Comparison of ENCODE assay signal across 2 cellular contexts in the genomic region with DNA sequence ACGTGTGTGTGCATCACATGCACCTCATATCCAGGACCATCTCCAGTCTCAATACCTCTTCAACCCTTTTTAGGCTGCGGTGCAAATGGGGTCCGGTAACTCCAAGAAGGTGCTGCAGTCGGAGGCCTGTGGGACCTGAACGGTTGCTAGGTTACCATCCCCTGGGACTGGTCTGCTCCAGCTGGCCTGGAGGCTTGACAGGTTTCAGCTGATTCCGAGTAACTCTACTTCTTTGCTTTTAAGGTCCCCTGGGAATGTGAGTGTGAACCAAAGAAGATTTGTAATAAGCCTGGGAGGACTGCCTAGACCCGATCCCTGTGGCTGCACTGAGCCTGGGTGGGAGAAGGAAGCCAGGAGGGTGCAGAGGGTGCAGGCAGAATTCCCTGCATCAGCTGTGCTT.
TF ChIP-seq lines count a peak whose summit lies in the region.

No MANE protein-coding gene starts in this region.

TF ChIP-seq in SK-N-SH, 30 proteins besides CTCF, POLR2A, EP300 and RAD21 (continued from another document):
- TF ChIP-seq, protein P1, sequence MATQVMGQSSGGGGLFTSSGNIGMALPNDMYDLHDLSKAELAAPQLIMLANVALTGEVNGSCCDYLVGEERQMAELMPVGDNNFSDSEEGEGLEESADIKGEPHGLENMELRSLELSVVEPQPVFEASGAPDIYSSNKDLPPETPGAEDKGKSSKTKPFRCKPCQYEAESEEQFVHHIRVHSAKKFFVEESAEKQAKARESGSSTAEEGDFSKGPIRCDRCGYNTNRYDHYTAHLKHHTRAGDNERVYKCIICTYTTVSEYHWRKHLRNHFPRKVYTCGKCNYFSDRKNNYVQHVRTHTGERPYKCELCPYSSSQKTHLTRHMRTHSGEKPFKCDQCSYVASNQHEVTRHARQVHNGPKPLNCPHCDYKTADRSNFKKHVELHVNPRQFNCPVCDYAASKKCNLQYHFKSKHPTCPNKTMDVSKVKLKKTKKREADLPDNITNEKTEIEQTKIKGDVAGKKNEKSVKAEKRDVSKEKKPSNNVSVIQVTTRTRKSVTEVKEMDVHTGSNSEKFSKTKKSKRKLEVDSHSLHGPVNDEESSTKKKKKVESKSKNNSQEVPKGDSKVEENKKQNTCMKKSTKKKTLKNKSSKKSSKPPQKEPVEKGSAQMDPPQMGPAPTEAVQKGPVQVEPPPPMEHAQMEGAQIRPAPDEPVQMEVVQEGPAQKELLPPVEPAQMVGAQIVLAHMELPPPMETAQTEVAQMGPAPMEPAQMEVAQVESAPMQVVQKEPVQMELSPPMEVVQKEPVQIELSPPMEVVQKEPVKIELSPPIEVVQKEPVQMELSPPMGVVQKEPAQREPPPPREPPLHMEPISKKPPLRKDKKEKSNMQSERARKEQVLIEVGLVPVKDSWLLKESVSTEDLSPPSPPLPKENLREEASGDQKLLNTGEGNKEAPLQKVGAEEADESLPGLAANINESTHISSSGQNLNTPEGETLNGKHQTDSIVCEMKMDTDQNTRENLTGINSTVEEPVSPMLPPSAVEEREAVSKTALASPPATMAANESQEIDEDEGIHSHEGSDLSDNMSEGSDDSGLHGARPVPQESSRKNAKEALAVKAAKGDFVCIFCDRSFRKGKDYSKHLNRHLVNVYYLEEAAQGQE (IDR thresholded peaks at IDR 0.05; ENCODE audit: low read depth, low read length): no peak
- TF ChIP-seq, protein P2, sequence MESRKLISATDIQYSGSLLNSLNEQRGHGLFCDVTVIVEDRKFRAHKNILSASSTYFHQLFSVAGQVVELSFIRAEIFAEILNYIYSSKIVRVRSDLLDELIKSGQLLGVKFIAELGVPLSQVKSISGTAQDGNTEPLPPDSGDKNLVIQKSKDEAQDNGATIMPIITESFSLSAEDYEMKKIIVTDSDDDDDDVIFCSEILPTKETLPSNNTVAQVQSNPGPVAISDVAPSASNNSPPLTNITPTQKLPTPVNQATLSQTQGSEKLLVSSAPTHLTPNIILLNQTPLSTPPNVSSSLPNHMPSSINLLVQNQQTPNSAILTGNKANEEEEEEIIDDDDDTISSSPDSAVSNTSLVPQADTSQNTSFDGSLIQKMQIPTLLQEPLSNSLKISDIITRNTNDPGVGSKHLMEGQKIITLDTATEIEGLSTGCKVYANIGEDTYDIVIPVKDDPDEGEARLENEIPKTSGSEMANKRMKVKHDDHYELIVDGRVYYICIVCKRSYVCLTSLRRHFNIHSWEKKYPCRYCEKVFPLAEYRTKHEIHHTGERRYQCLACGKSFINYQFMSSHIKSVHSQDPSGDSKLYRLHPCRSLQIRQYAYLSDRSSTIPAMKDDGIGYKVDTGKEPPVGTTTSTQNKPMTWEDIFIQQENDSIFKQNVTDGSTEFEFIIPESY (IDR thresholded peaks at IDR 0.05; ENCODE audit: borderline replicate concordance, low read depth): no peak
- TF ChIP-seq SMC3 (IDR thresholded peaks at IDR 0.05; ENCODE audit: low read depth, low read length) (no peak), MEF2A (IDR thresholded peaks at IDR 0.05; ENCODE audit: borderline replicate concordance, low read depth) (no peak), TCF12 (IDR thresholded peaks at IDR 0.05) (no peak)
- TF ChIP-seq, protein P3, sequence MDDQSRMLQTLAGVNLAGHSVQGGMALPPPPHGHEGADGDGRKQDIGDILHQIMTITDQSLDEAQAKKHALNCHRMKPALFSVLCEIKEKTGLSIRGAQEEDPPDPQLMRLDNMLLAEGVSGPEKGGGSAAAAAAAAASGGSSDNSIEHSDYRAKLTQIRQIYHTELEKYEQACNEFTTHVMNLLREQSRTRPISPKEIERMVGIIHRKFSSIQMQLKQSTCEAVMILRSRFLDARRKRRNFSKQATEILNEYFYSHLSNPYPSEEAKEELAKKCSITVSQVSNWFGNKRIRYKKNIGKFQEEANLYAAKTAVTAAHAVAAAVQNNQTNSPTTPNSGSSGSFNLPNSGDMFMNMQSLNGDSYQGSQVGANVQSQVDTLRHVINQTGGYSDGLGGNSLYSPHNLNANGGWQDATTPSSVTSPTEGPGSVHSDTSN (IDR thresholded peaks at IDR 0.05): no peak

TF ChIP-seq in SK-N-SH treated with all-trans-retinoic acid at 6 μM for 48 hours, 23 proteins besides CTCF, POLR2A, EP300 and RAD21 (continued from another document):
- TF ChIP-seq ZC3H10 (CRISPR knock-in tag; IDR thresholded peaks at IDR 0.05) (no peak), BACH2 (CRISPR knock-in tag; IDR thresholded peaks at IDR 0.05; ENCODE audit: borderline replicate concordance) (no peak), ISL1 (CRISPR knock-in tag; IDR thresholded peaks at IDR 0.05) (no peak)
- TF ChIP-seq, protein P4, sequence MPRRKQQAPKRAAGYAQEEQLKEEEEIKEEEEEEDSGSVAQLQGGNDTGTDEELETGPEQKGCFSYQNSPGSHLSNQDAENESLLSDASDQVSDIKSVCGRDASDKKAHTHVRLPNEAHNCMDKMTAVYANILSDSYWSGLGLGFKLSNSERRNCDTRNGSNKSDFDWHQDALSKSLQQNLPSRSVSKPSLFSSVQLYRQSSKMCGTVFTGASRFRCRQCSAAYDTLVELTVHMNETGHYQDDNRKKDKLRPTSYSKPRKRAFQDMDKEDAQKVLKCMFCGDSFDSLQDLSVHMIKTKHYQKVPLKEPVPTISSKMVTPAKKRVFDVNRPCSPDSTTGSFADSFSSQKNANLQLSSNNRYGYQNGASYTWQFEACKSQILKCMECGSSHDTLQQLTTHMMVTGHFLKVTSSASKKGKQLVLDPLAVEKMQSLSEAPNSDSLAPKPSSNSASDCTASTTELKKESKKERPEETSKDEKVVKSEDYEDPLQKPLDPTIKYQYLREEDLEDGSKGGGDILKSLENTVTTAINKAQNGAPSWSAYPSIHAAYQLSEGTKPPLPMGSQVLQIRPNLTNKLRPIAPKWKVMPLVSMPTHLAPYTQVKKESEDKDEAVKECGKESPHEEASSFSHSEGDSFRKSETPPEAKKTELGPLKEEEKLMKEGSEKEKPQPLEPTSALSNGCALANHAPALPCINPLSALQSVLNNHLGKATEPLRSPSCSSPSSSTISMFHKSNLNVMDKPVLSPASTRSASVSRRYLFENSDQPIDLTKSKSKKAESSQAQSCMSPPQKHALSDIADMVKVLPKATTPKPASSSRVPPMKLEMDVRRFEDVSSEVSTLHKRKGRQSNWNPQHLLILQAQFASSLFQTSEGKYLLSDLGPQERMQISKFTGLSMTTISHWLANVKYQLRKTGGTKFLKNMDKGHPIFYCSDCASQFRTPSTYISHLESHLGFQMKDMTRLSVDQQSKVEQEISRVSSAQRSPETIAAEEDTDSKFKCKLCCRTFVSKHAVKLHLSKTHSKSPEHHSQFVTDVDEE (CRISPR knock-in tag; IDR thresholded peaks at IDR 0.05): no peak
- TF ChIP-seq, protein P5, sequence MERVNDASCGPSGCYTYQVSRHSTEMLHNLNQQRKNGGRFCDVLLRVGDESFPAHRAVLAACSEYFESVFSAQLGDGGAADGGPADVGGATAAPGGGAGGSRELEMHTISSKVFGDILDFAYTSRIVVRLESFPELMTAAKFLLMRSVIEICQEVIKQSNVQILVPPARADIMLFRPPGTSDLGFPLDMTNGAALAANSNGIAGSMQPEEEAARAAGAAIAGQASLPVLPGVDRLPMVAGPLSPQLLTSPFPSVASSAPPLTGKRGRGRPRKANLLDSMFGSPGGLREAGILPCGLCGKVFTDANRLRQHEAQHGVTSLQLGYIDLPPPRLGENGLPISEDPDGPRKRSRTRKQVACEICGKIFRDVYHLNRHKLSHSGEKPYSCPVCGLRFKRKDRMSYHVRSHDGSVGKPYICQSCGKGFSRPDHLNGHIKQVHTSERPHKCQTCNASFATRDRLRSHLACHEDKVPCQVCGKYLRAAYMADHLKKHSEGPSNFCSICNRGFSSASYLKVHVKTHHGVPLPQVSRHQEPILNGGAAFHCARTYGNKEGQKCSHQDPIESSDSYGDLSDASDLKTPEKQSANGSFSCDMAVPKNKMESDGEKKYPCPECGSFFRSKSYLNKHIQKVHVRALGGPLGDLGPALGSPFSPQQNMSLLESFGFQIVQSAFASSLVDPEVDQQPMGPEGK (CRISPR knock-in tag; IDR thresholded peaks at IDR 0.05; ENCODE audit: borderline replicate concordance): no peak
- TF ChIP-seq, protein P6, sequence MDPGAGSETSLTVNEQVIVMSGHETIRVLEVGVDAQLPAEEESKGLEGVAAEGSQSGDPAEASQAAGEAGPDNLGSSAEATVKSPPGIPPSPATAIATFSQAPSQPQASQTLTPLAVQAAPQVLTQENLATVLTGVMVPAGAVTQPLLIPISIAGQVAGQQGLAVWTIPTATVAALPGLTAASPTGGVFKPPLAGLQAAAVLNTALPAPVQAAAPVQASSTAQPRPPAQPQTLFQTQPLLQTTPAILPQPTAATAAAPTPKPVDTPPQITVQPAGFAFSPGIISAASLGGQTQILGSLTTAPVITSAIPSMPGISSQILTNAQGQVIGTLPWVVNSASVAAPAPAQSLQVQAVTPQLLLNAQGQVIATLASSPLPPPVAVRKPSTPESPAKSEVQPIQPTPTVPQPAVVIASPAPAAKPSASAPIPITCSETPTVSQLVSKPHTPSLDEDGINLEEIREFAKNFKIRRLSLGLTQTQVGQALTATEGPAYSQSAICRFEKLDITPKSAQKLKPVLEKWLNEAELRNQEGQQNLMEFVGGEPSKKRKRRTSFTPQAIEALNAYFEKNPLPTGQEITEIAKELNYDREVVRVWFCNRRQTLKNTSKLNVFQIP (CRISPR knock-in tag; IDR thresholded peaks at IDR 0.05; ENCODE audit: borderline replicate concordance, low read depth): no peak
